Comparison of ENCODE assay signal across 1 cellular context in genomic region chr11:122604626-122605025, GRCh38.
TF ChIP-seq lines count a peak whose summit lies in the region.

No MANE protein-coding gene starts in this region.

TF ChIP-seq in WTC11, 78 proteins besides CTCF, POLR2A, EP300 and RAD21:
- TF ChIP-seq PRDM15 (CRISPR knock-in tag; IDR thresholded peaks at IDR 0.05), result peak; percentile 18; the same call in 1 of the 2 replicates
- no peak for TF ChIP-seq ZNF121 (CRISPR knock-in tag; IDR thresholded peaks at IDR 0.05)
- TF ChIP-seq SP1 (CRISPR knock-in tag; conservative IDR thresholded peaks at IDR 0.05), result no peak
- TF ChIP-seq ZSCAN18 (CRISPR knock-in tag; IDR thresholded peaks at IDR 0.05), result no peak
- TF ChIP-seq ZNF532 (CRISPR knock-in tag; IDR thresholded peaks at IDR 0.05; ENCODE audit: borderline replicate concordance), result no peak
- TF ChIP-seq TCF7 (CRISPR knock-in tag; IDR thresholded peaks at IDR 0.05; ENCODE audit: low read depth), result no peak
